ENCODE assay signal across 27 cellular contexts in the genomic region with DNA sequence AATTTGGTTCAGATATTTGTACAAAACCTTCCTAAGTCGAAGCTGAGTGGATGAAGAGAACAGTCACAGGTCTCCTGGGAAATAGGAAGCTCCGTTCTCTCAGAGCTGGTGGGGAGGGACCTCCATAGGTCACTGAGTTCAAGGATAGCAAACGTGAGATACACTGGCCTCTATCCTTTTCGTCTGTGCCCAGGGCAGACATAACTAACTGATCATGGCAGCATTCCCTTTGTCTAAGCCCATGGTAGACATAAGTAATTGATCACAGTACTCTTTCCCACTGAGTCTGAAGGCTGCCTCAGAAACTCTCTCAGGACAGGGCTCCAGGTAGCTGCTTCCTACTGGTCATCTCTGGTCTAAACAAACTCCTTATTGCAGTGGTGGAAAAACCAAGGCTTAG. TPM values are rescaled to one million over a fixed set of nuclear protein-coding genes. Genes with fewer than 3 reads are reported as not detected.
A peak's percentile ranks its signal among the peaks of the same experiment; 100 is the strongest.
DNase-seq lines count a peak whose midpoint lies in the region; ATAC-seq, FAIRE-seq and TF ChIP-seq lines count a peak whose summit lies in the region.
"Had no signal": no experiment of that assay in that cellular context is flagged by ENCODE, and none has a peak within 500 bp of the region (broad histone marks: within the 10 kb centered on the region; RNA-seq: fewer than 3 reads in every experiment).

No MANE protein-coding gene starts in this region.

- ATAC-seq in HepG2 (peak; percentile 42), right lobe of liver (no peak), GM12878 (no peak)

- TF ChIP-seq CTCF in HepG2 (CRISPR knock-in tag; IDR thresholded peaks at IDR 0.05): 0 out of 2 replicates have a peak, but pooled peaks have one; percentile 5
- no peak for TF ChIP-seq CTCF in right lobe of liver (IDR thresholded peaks at IDR 0.05)
- no peak for TF ChIP-seq CTCF in HEK293 (tag by site-specific recombination; IDR thresholded peaks at IDR 0.05)
- no peak for TF ChIP-seq CTCF in GM12878 (IDR thresholded peaks at IDR 0.05 in 2 of 3, conservative IDR thresholded peaks at IDR 0.05 in 1 of 3; ENCODE audit: control insufficient read depth in 2 of 3, extremely low read depth in 1 of 3, insufficient read depth in 1 of 3, low read depth in 3 of 3, low read length in 3 of 3)
- TF ChIP-seq CTCF in endodermal cell (conservative IDR thresholded peaks at IDR 0.05): no peak

- H3K27me3 Mint-ChIP-seq in endodermal cell (ENCODE audit: insufficient read depth): no peaks in the 10 kb centered on the region
- H3K27me3 Mint-ChIP-seq: CD4-positive, alpha-beta memory T cell; CD4-positive, CD25-positive, alpha-beta regulatory T cell; CD8-positive, alpha-beta memory T cell had no signal

- H4K20me1 ChIP-seq in HepG2 (ENCODE audit: insufficient read depth, low read length): no peaks in the 10 kb centered on the region
- no peaks in the 10 kb centered on the region for H4K20me1 ChIP-seq in GM12878 (ENCODE audit: control insufficient read depth, insufficient read depth)
- H4K20me1 ChIP-seq: BLaER1 had no signal

- WGBS in HepG2 (ENCODE audit: low lambda C conversion rate): 15% methylated on average over 4 of the region's 4 CpGs
- 68% methylated on average over 4 of the region's 4 CpGs for WGBS in right lobe of liver (ENCODE audit: insufficient coverage, low coverage, low lambda C conversion rate, missing lambda C conversion rate)
- 41% methylated on average over 4 of the region's 4 CpGs for WGBS in GM12878 (ENCODE audit: insufficient coverage, insufficient replicate concordance, low lambda C conversion rate, missing lambda C conversion rate)
- WGBS in endodermal cell (ENCODE audit: insufficient coverage in 1 of 2, insufficient read length in 1 of 2), 2 experiments: 78 to 87% methylated on average over 4 of the region's 4 CpGs

- H3K4me1 Mint-ChIP-seq in endodermal cell: peaks cover 3% of the 10 kb centered on the region

- H3K79me2 ChIP-seq in HepG2 (ENCODE audit: insufficient read depth, low read length) (no peaks in the 10 kb centered on the region), GM12878 (ENCODE audit: control insufficient read depth, insufficient read depth, low read length) (no peaks in the 10 kb centered on the region)

- peaks cover 24% of the 10 kb centered on the region for H3K4me1 ChIP-seq in HepG2 (ENCODE audit: insufficient read depth, low read length)
- peaks cover 0 to 11% (median 0%) of the 10 kb centered on the region in 4 donors for H3K4me1 ChIP-seq in right lobe of liver
- no peaks in the 10 kb centered on the region for H3K4me1 ChIP-seq in HEK293 (ENCODE audit: control insufficient read depth, insufficient read depth, low read length)
- H3K4me1 ChIP-seq in GM12878 (ENCODE audit: control insufficient read depth, insufficient read depth, low read length): peaks cover 11% of the 10 kb centered on the region
- H3K4me1 ChIP-seq in endodermal cell (ENCODE audit: control insufficient read depth, insufficient read depth, low read length): no peaks in the 10 kb centered on the region
- H3K4me1 ChIP-seq: BE2C had no signal

- TF ChIP-seq POLR2A in HepG2 (IDR thresholded peaks at IDR 0.05; ENCODE audit: insufficient read depth in 1 of 2, low read depth in 2 of 2, low read length in 2 of 2) (no peak), right lobe of liver (IDR thresholded peaks at IDR 0.05) (no peak), GM12878 (IDR thresholded peaks at IDR 0.05; ENCODE audit: low read depth, low read length) (no peak)

- FAIRE-seq in HepG2 (lab: Jason Lieb, UNC) (peak; percentile 63), GM12878 (lab: Jason Lieb, UNC) (no peak)
- FAIRE-seq: A204.1, GM18507 had no signal

- in situ Hi-C loops in HepG2 (cut with HindIII; ENCODE audit: extremely low pct_ligation_motif_present, low pct_unique_long_range_greater_than_20kb): loop anchor here (5.0 kb wide), 1 partner anchor 58 kb away; no protein-coding TSS in a partner anchor
- in situ Hi-C loops in GM12878 (cut with MboI): no loop called here

- H3K36me3 ChIP-seq in HepG2 (replicated peaks in 1 of 2; ENCODE audit: control insufficient read depth in 1 of 2, insufficient read depth in 2 of 2, low read length in 2 of 2) (no peaks in the 10 kb centered on the region), right lobe of liver (no peaks in the 10 kb centered on the region), HEK293 (ENCODE audit: control insufficient read depth in 2 of 2, insufficient read depth in 1 of 2, low read length in 2 of 2) (peaks cover 0 to 6% of the 10 kb centered on the region in 2 experiments; a peak in 1 of 3 replicates), GM12878 (ENCODE audit: control insufficient read depth in 2 of 2, insufficient read depth in 2 of 2, low read length in 1 of 2) (no peaks in the 10 kb centered on the region), endodermal cell (ENCODE audit: control insufficient read depth, insufficient read depth, low read length) (peaks cover 22% of the 10 kb centered on the region)
- H3K36me3 ChIP-seq: BE2C, BLaER1 had no signal

- H3K4me3 ChIP-seq in HepG2 (replicated peaks in 1 of 3; ENCODE audit: insufficient read depth in 1 of 3, low read depth in 2 of 3, low read length in 3 of 3) (no peak overlapping the region), right lobe of liver (no peak overlapping the region), HEK293 (ENCODE audit: low read depth, low read length) (no peak overlapping the region), GM12878 (no peak overlapping the region), endodermal cell (ENCODE audit: low read length) (no peak overlapping the region)
- H3K4me3 ChIP-seq: BLaER1 had no signal

- H3K36me3 Mint-ChIP-seq in endodermal cell (ENCODE audit: low read depth): peaks cover 38% of the 10 kb centered on the region

- TF ChIP-seq EP300 in HepG2 (IDR thresholded peaks at IDR 0.05; ENCODE audit: low read depth in 2 of 2, low read length in 2 of 2) (no peak), HepG2 (CRISPR knock-in tag; IDR thresholded peaks at IDR 0.05; ENCODE audit: borderline replicate concordance) (no peak), GM12878 (IDR thresholded peaks at IDR 0.05; ENCODE audit: borderline replicate concordance in 1 of 2, control insufficient read depth in 1 of 2, low read depth in 2 of 2, low read length in 2 of 2) (no peak)

- no peak overlapping the region for H3K4me3 Mint-ChIP-seq in endodermal cell
- H3K4me3 Mint-ChIP-seq: CD14-positive monocyte; CD4-positive, alpha-beta memory T cell; CD4-positive, CD25-positive, alpha-beta regulatory T cell; CD8-positive, alpha-beta memory T cell had no signal

- peak overlapping the region; percentile 70 for H3K27ac Mint-ChIP-seq in endodermal cell

- RAD21 ChIA-PET in GM12878 (lab: Charles Lee; ENCODE audit: unreplicated experiment): interaction anchor here (1.1 to 2.9 kb wide), 5 partner anchors 11 to 86 kb away, joined by 3 to 11 read pairs (median 6); a partner anchor contains a TSS

- CTCF ChIA-PET in HepG2 (lab: Yijun Ruan, JAX; ENCODE audit: low intra/inter-chr PET ratio, low total read pairs) (interaction anchor here (0.7 to 2.5 kb wide), 3 partner anchors 51 to 130 kb away, joined by 3 to 42 read pairs (median 7); a partner anchor contains a TSS), HEK293 (lab: Yijun Ruan, JAX) (interaction anchor here (0.8 to 5.5 kb wide), 13 partner anchors 11 to 282 kb away, joined by 3 to 56 read pairs (median 5); a partner anchor contains a TSS), GM12878 (lab: Yijun Ruan, JAX) (interaction anchor here (0.9 to 4.9 kb wide), 22 partner anchors 9 to 571 kb away, joined by 3 to 39 read pairs (median 4); a partner anchor contains a TSS)

- SMC1A ChIA-PET in GM12878 (lab: Charles Lee; ENCODE audit: uncharacterized antibody, unreplicated experiment): interaction anchor here (1.0 to 5.8 kb wide), 11 partner anchors 11 to 131 kb away, joined by 3 to 23 read pairs (median 5); a partner anchor contains a TSS

- H3K9me3 ChIP-seq in HepG2 (ENCODE audit: low read length): no peaks in the 10 kb centered on the region
- no peaks in the 10 kb centered on the region for H3K9me3 ChIP-seq in right lobe of liver
- H3K9me3 ChIP-seq in HEK293 (ENCODE audit: control insufficient read depth, insufficient read depth, low read depth, low read length): no peaks in the 10 kb centered on the region
- H3K9me3 ChIP-seq in GM12878 (replicated peaks; ENCODE audit: control insufficient read depth, insufficient read depth, low read length): no peaks in the 10 kb centered on the region
- H3K9me3 ChIP-seq in endodermal cell (ENCODE audit: control insufficient read depth, low read length): peaks cover 9% of the 10 kb centered on the region
- H3K9me3 ChIP-seq: BE2C, BLaER1 had no signal

- H3K27me3 ChIP-seq in HepG2 (ENCODE audit: control insufficient read depth in 1 of 2, insufficient read depth in 2 of 2, low read length in 2 of 2): no peaks in the 10 kb centered on the region
- H3K27me3 ChIP-seq in right lobe of liver: no peaks in the 10 kb centered on the region
- H3K27me3 ChIP-seq in GM12878 (replicated peaks in 1 of 2; ENCODE audit: control insufficient read depth in 2 of 2, insufficient read depth in 2 of 2, low read length in 1 of 2): no peaks in the 10 kb centered on the region; a peak in 1 of 4 replicates
- H3K27me3 ChIP-seq in endodermal cell (ENCODE audit: control insufficient read depth, insufficient read depth, low read length, poor library complexity, severe bottlenecking): no peaks in the 10 kb centered on the region
- H3K27me3 ChIP-seq: BE2C, BLaER1 had no signal

- no peak overlapping the region for H3K27ac ChIP-seq in HepG2 (ENCODE audit: extremely low read length, insufficient read depth, low read length)
- no peak overlapping the region for H3K27ac ChIP-seq in right lobe of liver
- no peak overlapping the region for H3K27ac ChIP-seq in HEK293 (ENCODE audit: extremely low read depth, low read depth, low read length)
- H3K27ac ChIP-seq in GM12878 (ENCODE audit: control insufficient read depth, insufficient read depth): no peak overlapping the region
- no peak overlapping the region for H3K27ac ChIP-seq in endodermal cell (ENCODE audit: low read depth, low read length)
- H3K27ac ChIP-seq: BLaER1 had no signal

- H3K9ac ChIP-seq in HepG2 (ENCODE audit: insufficient read depth, low read depth, low read length): no peak overlapping the region
- no peak overlapping the region for H3K9ac ChIP-seq in GM12878 (ENCODE audit: control insufficient read depth, insufficient read depth, low read length)
- no peak overlapping the region for H3K9ac ChIP-seq in endodermal cell (ENCODE audit: extremely low read depth, low read length, poor library complexity, severe bottlenecking)
- H3K9ac ChIP-seq: BLaER1 had no signal

- peaks cover 13% of the 10 kb centered on the region for H3K9me3 Mint-ChIP-seq in endodermal cell
- H3K9me3 Mint-ChIP-seq: CD14-positive monocyte; CD4-positive, alpha-beta memory T cell; CD4-positive, CD25-positive, alpha-beta regulatory T cell; CD8-positive, alpha-beta memory T cell had no signal

- BruUV-seq in HepG2 (replicated peaks; lab: Mats Ljungman, UMichigan) (no TSS peak), GM12878 (replicated peaks; lab: Mats Ljungman, UMichigan) (no TSS peak)

- H3K4me2 ChIP-seq in HepG2 (ENCODE audit: low read depth, low read length) (peak overlapping the region; percentile 40), GM12878 (ENCODE audit: control insufficient read depth, insufficient read depth) (no peak overlapping the region)
- H3K4me2 ChIP-seq: BLaER1 had no signal

- TF ChIP-seq RAD21 in HepG2 (CRISPR knock-in tag; IDR thresholded peaks at IDR 0.05) (no peak), GM12878 (IDR thresholded peaks at IDR 0.05; ENCODE audit: insufficient read depth, low read depth, low read length) (no peak)

- DNase-seq in HepG2 (ENCODE audit: low spot score) (peak; percentile 58), right lobe of liver (no peak), GM12878 (ENCODE audit: low read depth, low spot score) (no peak), endodermal cell (no peak), hypothalamus (lab: John Stamatoyannopoulos, UW) (no peak), Kasumi-1 (lab: John Stamatoyannopoulos, UW) (no peak)
- no peak for DNase-seq in activated effector memory CD4-positive, alpha-beta T cell treated with Interleukin-2 at 50 U/mL for 16 hours
- DNase-seq: 8988T; ACHN; BE2C; C1 segment of cervical spinal cord; CD4-positive, alpha-beta memory T cell; CD4-positive, CD25-positive, alpha-beta regulatory T cell; CD8-positive, alpha-beta memory T cell; COR-L47; DMS 273 treated with DMSO at 0.1 percent for 48 hours; DMS153; DMS53; DMS79; DND-41; EL; GDM1 had no signal

- H2AFZ ChIP-seq in HepG2 (ENCODE audit: low read length) (no peak overlapping the region), GM12878 (ENCODE audit: control insufficient read depth, low read depth, low read length) (no peak overlapping the region)

- POLR2A ChIA-PET in HepG2 (lab: Yijun Ruan, JAX): interaction anchor here (1.7 to 2.7 kb wide), 3 partner anchors 23 to 86 kb away, joined by 7 to 14 read pairs (median 12); a partner anchor contains a TSS
- POLR2A ChIA-PET in HEK293 (lab: Yijun Ruan, JAX): interaction anchor here (1.3 kb wide), 1 partner anchor 85 kb away, joined by 3 read pairs; a partner anchor contains a TSS
- POLR2A ChIA-PET in GM12878 (lab: Charles Lee): interaction anchor here (1.0 kb wide), 1 partner anchor 87 kb away, joined by 3 read pairs; no protein-coding TSS in a partner anchor

- intact Hi-C loops in HepG2 (cut with micrococcal nuclease; ENCODE audit: unreplicated experiment) (loop anchor here (1.0 to 5.0 kb wide), 3 partner anchors 30 to 132 kb away; no protein-coding TSS in a partner anchor), right lobe of liver (cut with DNase I) (loop anchor here in 1 of 2 donors (5.0 kb wide), 1 partner anchor 48 kb away; no protein-coding TSS in a partner anchor), GM12878 (cut with micrococcal nuclease; ENCODE audit: unreplicated experiment) (loop anchor here (1.0 kb wide), 3 partner anchors 59 to 130 kb away; no protein-coding TSS in a partner anchor)

RNA-seq across cellular contexts. Expression of a gene that starts 12.3 kb away (rescaled TPM):
- 14.4 and 19.8 TPM in 2 replicates for total RNA-seq in HepG2 (2016; rRNA removed; fragmentation: Illumina TruSeq; extraction: Trizol)
- 3.5 and 3.6 TPM in 2 replicates for total RNA-seq in HepG2 (2016; cell fraction: cytosol; rRNA removed; fragmentation: Illumina TruSeq; extraction: Trizol; ENCODE audit: low read depth)
- total RNA-seq in HepG2 (2016; cell fraction: insoluble cytoplasmic fraction; rRNA removed; fragmentation: Illumina TruSeq; extraction: Trizol): 14.0 and 19.0 TPM in 2 replicates
- total RNA-seq in HepG2 (2016; cell fraction: membrane; rRNA removed; fragmentation: Illumina TruSeq; extraction: Trizol): 12.4 and 12.5 TPM in 2 replicates
- 8.5 and 10.2 TPM in 2 replicates for total RNA-seq in HepG2 (2016; cell fraction: nucleus; rRNA removed; fragmentation: Illumina TruSeq; extraction: Trizol)
- polyA plus RNA-seq in HepG2 (2011; rRNA removed): 12.9 and 15.3 TPM in 2 replicates
- 12.3 and 15.4 TPM in 2 replicates for polyA plus RNA-seq in HepG2 (2011; cell fraction: cytosol; rRNA removed)
- polyA plus RNA-seq in HepG2 (2011; cell fraction: nucleus; rRNA removed): 7.9 and 8.1 TPM in 2 replicates
- 5.9 and 8.4 TPM in 2 replicates for polyA plus RNA-seq in HepG2 (2012)
- polyA plus RNA-seq in HepG2 (2016; cell fraction: cytosol; fragmentation: Illumina TruSeq; extraction: Trizol; ENCODE audit: low read depth): 5.6 TPM in 2 replicates
- 21.2 and 23.2 TPM in 2 replicates for polyA plus RNA-seq in HepG2 (2016; cell fraction: insoluble cytoplasmic fraction; fragmentation: Illumina TruSeq; extraction: Trizol; ENCODE audit: low read depth)
- 9.4 and 10.3 TPM in 2 replicates for polyA plus RNA-seq in HepG2 (2016; cell fraction: membrane; fragmentation: Illumina TruSeq; extraction: Trizol; ENCODE audit: low read depth)
- polyA plus RNA-seq in HepG2 (2016; cell fraction: nucleus; fragmentation: Illumina TruSeq; extraction: Trizol; ENCODE audit: insufficient read depth, low read depth): 21.7 and 22.4 TPM in 2 replicates
- polyA minus RNA-seq in HepG2 (2011; rRNA and poly(A)+ RNA removed; ENCODE audit: low replicate concordance): 7.1 and 26.4 TPM in 2 replicates
- polyA minus RNA-seq in HepG2 (2011; cell fraction: cytosol; rRNA and poly(A)+ RNA removed): 9.8 and 10.3 TPM in 2 replicates
- 4.6 and 5.3 TPM in 2 replicates for polyA minus RNA-seq in HepG2 (2011; cell fraction: nucleus; rRNA and poly(A)+ RNA removed)
- total RNA-seq in right lobe of liver: 1 to 10 TPM in 5 of 6 experiments, under 1 TPM in 1; 0.67 to 6.2 (median 3.3) TPM
- 0.52 and 0.64 TPM in 2 replicates for total RNA-seq in GM12878 (2013; cell fraction: nucleolus; rRNA removed)
- 4.1 and 4.7 TPM in 2 replicates for total RNA-seq in GM12878 (2014; rRNA removed)
- total RNA-seq in GM12878 (2014; rRNA removed; fragmentation: Illumina TruSeq; extraction: Trizol): 4.8 TPM in 2 replicates
- total RNA-seq in GM12878 (2021): 4.8 and 4.9 TPM in 2 replicates
- 1.0 TPM for polyA plus RNA-seq in GM12878 (2011; ENCODE audit: low read depth)
- polyA plus RNA-seq in GM12878 (2011; rRNA removed): 0.84 and 1.0 TPM in 2 replicates
- 1.2 and 1.3 TPM in 2 replicates for polyA plus RNA-seq in GM12878 (2011; cell fraction: cytosol; rRNA removed)
- 0.37 and 0.42 TPM in 2 replicates for polyA plus RNA-seq in GM12878 (2011; cell fraction: nucleus; rRNA removed)
- 1.7 and 1.8 TPM in 2 replicates for polyA plus RNA-seq in GM12878 (2012)
- 5.0 and 5.5 TPM in 2 replicates for polyA plus RNA-seq in GM12878 (2014; fragmentation: Illumina TruSeq; extraction: Trizol)
- 1 to 10 TPM; 1.7 to 1.9 TPM for polyA plus RNA-seq in GM12878 (2014; fragmentation: Nextera tagmentation; extraction: Ambion mirVana)
- polyA plus RNA-seq in GM12878 (2014; rRNA removed): 4.2 and 5.3 TPM in 2 replicates
- polyA plus RNA-seq in GM12878 (2016; fragmentation: Nextera tagmentation; extraction: Ambion mirVana): 1 to 10 TPM; 2.4 to 2.8 TPM
- polyA minus RNA-seq in GM12878 (2011; rRNA and poly(A)+ RNA removed): 0.80 and 2.3 TPM in 2 replicates
- polyA minus RNA-seq in GM12878 (2011; cell fraction: cytosol; rRNA and poly(A)+ RNA removed): 0.53 TPM in 1 of 2 replicates, not detected in the other
- polyA minus RNA-seq in GM12878 (2011; cell fraction: nucleus; rRNA and poly(A)+ RNA removed): 0.12 and 0.19 TPM in 2 replicates
- 10 to 100 TPM; 21.0 to 22.8 TPM for total RNA-seq in endodermal cell
- 10.1 TPM for polyA plus RNA-seq in endodermal cell (2013, experiment 1 of 2)
- polyA plus RNA-seq in endodermal cell (2013, experiment 2 of 2): 10.4 TPM

RNA-seq across cellular contexts. Expression of a gene that starts 50.8 kb away (rescaled TPM):
- 2.2 and 2.8 TPM in 2 replicates for total RNA-seq in HepG2 (2016; rRNA removed; fragmentation: Illumina TruSeq; extraction: Trizol)
- total RNA-seq in HepG2 (2016; cell fraction: cytosol; rRNA removed; fragmentation: Illumina TruSeq; extraction: Trizol; ENCODE audit: low read depth): 0.51 and 0.62 TPM in 2 replicates
- 2.1 and 2.6 TPM in 2 replicates for total RNA-seq in HepG2 (2016; cell fraction: insoluble cytoplasmic fraction; rRNA removed; fragmentation: Illumina TruSeq; extraction: Trizol)
- 1.1 and 1.2 TPM in 2 replicates for total RNA-seq in HepG2 (2016; cell fraction: membrane; rRNA removed; fragmentation: Illumina TruSeq; extraction: Trizol)
- 2.2 and 2.8 TPM in 2 replicates for total RNA-seq in HepG2 (2016; cell fraction: nucleus; rRNA removed; fragmentation: Illumina TruSeq; extraction: Trizol)
- 2.0 and 2.8 TPM in 2 replicates for polyA plus RNA-seq in HepG2 (2011; rRNA removed)
- polyA plus RNA-seq in HepG2 (2011; cell fraction: cytosol; rRNA removed): 1.5 and 2.0 TPM in 2 replicates
- 5.2 and 5.6 TPM in 2 replicates for polyA plus RNA-seq in HepG2 (2011; cell fraction: nucleus; rRNA removed)
- polyA plus RNA-seq in HepG2 (2012): 1.9 and 2.1 TPM in 2 replicates
- polyA plus RNA-seq in HepG2 (2016; cell fraction: cytosol; fragmentation: Illumina TruSeq; extraction: Trizol; ENCODE audit: low read depth): 0.31 and 0.54 TPM in 2 replicates
- polyA plus RNA-seq in HepG2 (2016; cell fraction: insoluble cytoplasmic fraction; fragmentation: Illumina TruSeq; extraction: Trizol; ENCODE audit: low read depth): 2.9 and 3.0 TPM in 2 replicates
- 0.96 and 1.1 TPM in 2 replicates for polyA plus RNA-seq in HepG2 (2016; cell fraction: membrane; fragmentation: Illumina TruSeq; extraction: Trizol; ENCODE audit: low read depth)
- 3.1 and 3.8 TPM in 2 replicates for polyA plus RNA-seq in HepG2 (2016; cell fraction: nucleus; fragmentation: Illumina TruSeq; extraction: Trizol; ENCODE audit: insufficient read depth, low read depth)
- polyA minus RNA-seq in HepG2 (2011; rRNA and poly(A)+ RNA removed; ENCODE audit: low replicate concordance): 6.2 and 19.2 TPM in 2 replicates
- 1.1 TPM in 2 replicates for polyA minus RNA-seq in HepG2 (2011; cell fraction: cytosol; rRNA and poly(A)+ RNA removed)
- 3.1 and 4.0 TPM in 2 replicates for polyA minus RNA-seq in HepG2 (2011; cell fraction: nucleus; rRNA and poly(A)+ RNA removed)
- total RNA-seq in right lobe of liver: 10 to 100 TPM in 2 of 6 experiments, 1 to 10 TPM in 4; 5.1 to 17.5 (median 9.7) TPM
- 2.2 and 2.3 TPM in 2 replicates for total RNA-seq in GM12878 (2013; cell fraction: nucleolus; rRNA removed)
- 1.1 and 1.2 TPM in 2 replicates for total RNA-seq in GM12878 (2014; rRNA removed)
- total RNA-seq in GM12878 (2014; rRNA removed; fragmentation: Illumina TruSeq; extraction: Trizol): 0.32 and 0.67 TPM in 2 replicates
- total RNA-seq in GM12878 (2021): 1.2 and 1.4 TPM in 2 replicates
- polyA plus RNA-seq in GM12878 (2011; ENCODE audit: low read depth): 0.39 TPM
- polyA plus RNA-seq in GM12878 (2011; rRNA removed): 0.46 and 1.1 TPM in 2 replicates
- 1.5 and 1.9 TPM in 2 replicates for polyA plus RNA-seq in GM12878 (2011; cell fraction: cytosol; rRNA removed)
- polyA plus RNA-seq in GM12878 (2011; cell fraction: nucleus; rRNA removed): 3.7 and 4.4 TPM in 2 replicates
- polyA plus RNA-seq in GM12878 (2012): 1.0 and 1.1 TPM in 2 replicates
- 0.37 and 0.41 TPM in 2 replicates for polyA plus RNA-seq in GM12878 (2014; fragmentation: Illumina TruSeq; extraction: Trizol)
- polyA plus RNA-seq in GM12878 (2014; fragmentation: Nextera tagmentation; extraction: Ambion mirVana): under 1 TPM; 0.04 to 0.06 TPM
- 1.2 and 1.4 TPM in 2 replicates for polyA plus RNA-seq in GM12878 (2014; rRNA removed)
- polyA plus RNA-seq in GM12878 (2016; fragmentation: Nextera tagmentation; extraction: Ambion mirVana): 1 to 10 TPM; 1.0 to 1.6 TPM
- polyA minus RNA-seq in GM12878 (2011; rRNA and poly(A)+ RNA removed): 1.5 and 2.2 TPM in 2 replicates
- 1.7 TPM in 1 of 2 replicates, not detected in the other for polyA minus RNA-seq in GM12878 (2011; cell fraction: cytosol; rRNA and poly(A)+ RNA removed)
- polyA minus RNA-seq in GM12878 (2011; cell fraction: nucleus; rRNA and poly(A)+ RNA removed): 0.97 and 3.1 TPM in 2 replicates
- total RNA-seq in endodermal cell: 10 to 100 TPM in 1 of 2 donors, 1 to 10 TPM in 1; 8.1 to 10.4 TPM
- 2.2 TPM for polyA plus RNA-seq in endodermal cell (2013, experiment 1 of 2)
- 2.4 TPM for polyA plus RNA-seq in endodermal cell (2013, experiment 2 of 2)
